17 cellular contexts compared by ENCODE assay signal in genomic region chr14:74739293-74740030, GRCh38. TPM values are rescaled to one million over a fixed set of nuclear protein-coding genes. Genes with fewer than 3 reads are reported as not detected.
DNase-seq lines count a peak whose midpoint lies in the region; ATAC-seq and TF ChIP-seq lines count a peak whose summit lies in the region.
"Had no signal": no experiment of that assay in that cellular context is flagged by ENCODE, and none has a peak within 500 bp of the region (broad histone marks: within the 10 kb centered on the region; RNA-seq: fewer than 3 reads in every experiment).

No MANE protein-coding gene starts in this region.

- H3K36me3 ChIP-seq in mammary epithelial cell (ENCODE audit: insufficient read depth, low read length): peaks cover 6% of the 10 kb centered on the region

- 98% methylated on average over 8 of the region's 8 CpGs for WGBS in mammary epithelial cell (ENCODE audit: low coverage, missing lambda C conversion rate)

- no peak overlapping the region for H2AFZ ChIP-seq in mammary epithelial cell (ENCODE audit: low read depth, low read length)
- H2AFZ ChIP-seq: PC-9 had no signal

- in situ Hi-C loops in mammary epithelial cell (cut with MboI; ENCODE audit: low sequenced_read_pairs in 2 of 2): no loop called here

- dilution Hi-C loops in mammary epithelial cell (cut with HindIII; ENCODE audit: low sequenced_read_pairs): no loop called here

- no peak overlapping the region for H3K4me2 ChIP-seq in mammary epithelial cell (ENCODE audit: insufficient read depth, low read depth, low read length)
- H3K4me2 ChIP-seq: PC-9 had no signal

- H3K4me1 Mint-ChIP-seq in MCF 10A (ENCODE audit: insufficient read depth, unreplicated experiment): no peaks in the 10 kb centered on the region

- no peaks in the 10 kb centered on the region for H3K27me3 ChIP-seq in mammary epithelial cell (ENCODE audit: insufficient read depth, low read length)

- H3K9me3 Mint-ChIP-seq in MCF 10A (ENCODE audit: unreplicated experiment): no peaks in the 10 kb centered on the region

- intact Hi-C loops in MCF 10A (cut with micrococcal nuclease) (no loop called here), mammary epithelial cell (cut with micrococcal nuclease) (no loop called here)

- no peak overlapping the region for H3K27ac Mint-ChIP-seq in MCF 10A (ENCODE audit: low read depth, unreplicated experiment)

- H3K4me3 ChIP-seq in mammary epithelial cell (replicated peaks in 1 of 3; ENCODE audit: insufficient read depth in 1 of 3, low read depth in 2 of 3, low read length in 3 of 3): no peak overlapping the region
- H3K4me3 ChIP-seq: PC-9 had no signal

- BruUV-seq in MCF 10A (replicated peaks; lab: Mats Ljungman, UMichigan): no TSS peak
- no TSS peak for BruUV-seq in mammary epithelial cell (replicated peaks; lab: Mats Ljungman, UMichigan)

- CTCF ChIA-PET in MCF 10A (lab: Yijun Ruan, JAX) (no interaction called here), mammary epithelial cell (lab: Charles Lee; ENCODE audit: low non-redundant PET) (no interaction called here)

- no peaks in the 10 kb centered on the region for H3K79me2 ChIP-seq in mammary epithelial cell (ENCODE audit: insufficient read depth, low read length)

- H4K20me1 ChIP-seq in mammary epithelial cell (ENCODE audit: insufficient read depth, low read length): no peaks in the 10 kb centered on the region

- H3K4me3 Mint-ChIP-seq in MCF 10A (ENCODE audit: unreplicated experiment): no peak overlapping the region

- no peak overlapping the region for H3K27ac ChIP-seq in mammary epithelial cell (ENCODE audit: insufficient read depth, low read depth, low read length)
- H3K27ac ChIP-seq: 22Rv1, HL-60, PC-9 had no signal

- no peak overlapping the region for H3K9ac ChIP-seq in mammary epithelial cell (ENCODE audit: insufficient read depth, low read length)

- peaks cover 45% of the 10 kb centered on the region for H3K36me3 Mint-ChIP-seq in MCF 10A (ENCODE audit: insufficient read depth, unreplicated experiment)

- TF ChIP-seq CTCF in MCF 10A (IDR thresholded peaks at IDR 0.05; ENCODE audit: unreplicated experiment) (no peak), mammary epithelial cell (conservative IDR thresholded peaks at IDR 0.05 in 1 of 2, IDR thresholded peaks at IDR 0.05 in 1 of 2; ENCODE audit: extremely low read depth in 1 of 2, insufficient read depth in 1 of 2, low read depth in 1 of 2, low read length in 2 of 2) (no peak)

- peak; percentile 70 for ATAC-seq in esophagus mucosa
- ATAC-seq in stimulated activated naive CD8-positive, alpha-beta T cell treated with anti-CD3 and anti-CD28 coated beads, Interleukin-15, Interleukin-2, amounts not matched to agents 100 U/mL and 50 U/mL, for 24 hours: no peak
- no peak for ATAC-seq in HG03432 (IDR thresholded peaks at IDR 0.05; ENCODE audit: unreplicated experiment)

- POLR2A ChIA-PET in MCF 10A (lab: Yijun Ruan, JAX): no interaction called here

- no peaks in the 10 kb centered on the region for H3K4me1 ChIP-seq in mammary epithelial cell (ENCODE audit: insufficient read depth, low read length)

- H3K9me3 ChIP-seq in mammary epithelial cell (replicated peaks; ENCODE audit: insufficient read depth, low read length): no peaks in the 10 kb centered on the region

- DNase-seq in MCF 10A (ENCODE audit: unreplicated experiment) (peak; percentile 9), mammary epithelial cell (no peak), RPMI7951 (ENCODE audit: low read depth) (peak; percentile 1), dedifferentiated amniotic fluid mesenchymal stem cell (ENCODE audit: extremely low spot score) (no peak), HuH-7.5 (ENCODE audit: low spot score) (no peak)
- no peak for DNase-seq in stimulated activated naive CD8-positive, alpha-beta T cell treated with anti-CD3 and anti-CD28 coated beads, Interleukin-15, Interleukin-2, amounts not matched to agents 100 U/mL and 50 U/mL, for 24 hours
- DNase-seq: C1 segment of cervical spinal cord, DMS153, GDM1, NCI-H187 treated with DMSO at 0.1 percent for 48 hours, NCI-H446, PC-9, Right ventricle myocardium superior had no signal

- no peaks in the 10 kb centered on the region for H3K27me3 Mint-ChIP-seq in MCF 10A (ENCODE audit: insufficient read depth, unreplicated experiment)

RNA-seq across cellular contexts. Expression of gene YLPM1, which starts 23.7 kb away (rescaled TPM):
- 40.5 and 43.9 TPM in 2 replicates for total RNA-seq in MCF 10A (2022)
- total RNA-seq in mammary epithelial cell: 10 to 100 TPM; 38.7 to 52.4 TPM
- polyA plus RNA-seq in mammary epithelial cell: 7.5 TPM
- 63.5 TPM for polyA minus RNA-seq in mammary epithelial cell
- total RNA-seq in RPMI7951 (2014; rRNA removed; shearing (Covaris generic)): 15.7 and 17.1 TPM in 2 replicates
- 30.6 TPM for total RNA-seq in esophagus mucosa

RNA-seq across cellular contexts. Expression of gene FCF1, which starts 26.5 kb away (rescaled TPM):
- 61.5 and 62.3 TPM in 2 replicates for total RNA-seq in MCF 10A (2022)
- total RNA-seq in mammary epithelial cell: 10 to 100 TPM; 39.2 to 57.1 TPM
- 32.3 TPM for polyA plus RNA-seq in mammary epithelial cell
- polyA minus RNA-seq in mammary epithelial cell: 46.0 TPM
- total RNA-seq in RPMI7951 (2014; rRNA removed; shearing (Covaris generic)): 28.5 and 29.9 TPM in 2 replicates
- 38.8 TPM for total RNA-seq in esophagus mucosa

RNA-seq across cellular contexts. Expression of gene AREL1, which starts 26.6 kb away (rescaled TPM):
- total RNA-seq in MCF 10A (2022): 27.7 and 29.8 TPM in 2 replicates
- total RNA-seq in mammary epithelial cell: 10 to 100 TPM; 39.3 to 51.8 TPM
- polyA plus RNA-seq in mammary epithelial cell: 38.5 TPM
- polyA minus RNA-seq in mammary epithelial cell: 61.9 TPM
- total RNA-seq in RPMI7951 (2014; rRNA removed; shearing (Covaris generic)): 17.4 and 24.0 TPM in 2 replicates
- total RNA-seq in esophagus mucosa: 24.1 TPM

Comparison
In these comparisons a context has a peak if more than half of its experiments do, and no peak if none do; other contexts are left out.
1. DNase-seq: peak in MCF 10A (single experiment) and RPMI7951 (single experiment); none in mammary epithelial cell (single experiment), stimulated activated naive CD8-positive, alpha-beta T cell treated with anti-CD3 and anti-CD28 coated beads, Interleukin-15, Interleukin-2, amounts not matched to agents 100 U/mL and 50 U/mL, for 24 hours (single experiment), dedifferentiated amniotic fluid mesenchymal stem cell (single experiment) and HuH-7.5 (single experiment).